Comparison of ENCODE assay signal across 2 cellular contexts in genomic region chr9:36132081-36132480, GRCh38.
TF ChIP-seq lines count a peak whose summit lies in the region.

No MANE protein-coding gene starts in this region.

TF ChIP-seq in GM23338, 12 proteins besides CTCF, POLR2A, EP300 and RAD21 (continued from another document):
- TF ChIP-seq ETS1 (IDR thresholded peaks at IDR 0.05): no peak
- no peak for TF ChIP-seq ZNF331 (CRISPR knock-in tag; IDR thresholded peaks at IDR 0.05; ENCODE audit: low read depth)
- no peak for TF ChIP-seq ZNF462 (CRISPR knock-in tag; IDR thresholded peaks at IDR 0.05)

TF ChIP-seq in SK-N-SH treated with all-trans-retinoic acid at 6 μM for 48 hours, 23 proteins besides CTCF, POLR2A, EP300 and RAD21 (continued from another document):
- TF ChIP-seq OSR1 (CRISPR knock-in tag; IDR thresholded peaks at IDR 0.05) (no peak), ISL1 (CRISPR knock-in tag; IDR thresholded peaks at IDR 0.05) (no peak), TOX (CRISPR knock-in tag; IDR thresholded peaks at IDR 0.05; ENCODE audit: borderline replicate concordance) (no peak)
TF ChIP-seq in SK-N-SH treated with all-trans-retinoic acid at 6 μM for 48 hours: peak in this region for 0.
